20 cellular contexts compared by ENCODE assay signal in genomic region chr1:62809788-62810187, GRCh38. TPM values are rescaled to one million over a fixed set of nuclear protein-coding genes. Genes with fewer than 3 reads are reported as not detected.
DNase-seq lines count a peak whose midpoint lies in the region; ATAC-seq, FAIRE-seq and TF ChIP-seq lines count a peak whose summit lies in the region.
"Had no signal": no experiment of that assay in that cellular context is flagged by ENCODE, and none has a peak within 500 bp of the region (broad histone marks: within the 10 kb centered on the region; RNA-seq: fewer than 3 reads in every experiment).

No MANE protein-coding gene starts in this region.

- TF ChIP-seq CTCF in activated B cell treated with CpG ODN at 0.5 μM for 24 hours (IDR thresholded peaks at IDR 0.05) = no peak

- H3K4me1 Mint-ChIP-seq in activated B cell treated with CpG ODN at 0.5 μM for 24 hours = peaks cover 48% of the 10 kb centered on the region

- peaks cover 4% of the 10 kb centered on the region for H3K9me3 Mint-ChIP-seq in activated B cell treated with CpG ODN at 0.5 μM for 24 hours
- H3K9me3 Mint-ChIP-seq: stimulated activated naive CD8-positive, alpha-beta T cell treated with anti-CD3 and anti-CD28 coated beads, Interleukin-15, Interleukin-2, amounts not matched to agents 100 ng/mL and 50 ng/mL, for 24 hours had no signal

- CTCF ChIA-PET in activated B cell treated with CpG ODN at 0.5 μM for 24 hours (lab: Charles Lee) = interaction anchor here (1.0 kb wide), 1 partner anchor 8 kb away, joined by 4 read pairs; no protein-coding TSS in a partner anchor

- H3K36me3 Mint-ChIP-seq in activated B cell treated with CpG ODN at 0.5 μM for 24 hours (ENCODE audit: low read depth) = peaks cover 39% of the 10 kb centered on the region

- H3K4me3 Mint-ChIP-seq in activated B cell treated with CpG ODN at 0.5 μM for 24 hours = peak overlapping the region; percentile 24
- H3K4me3 Mint-ChIP-seq: naive thymus-derived CD4-positive, alpha-beta T cell; stimulated activated naive CD8-positive, alpha-beta T cell treated with anti-CD3 and anti-CD28 coated beads, Interleukin-15, Interleukin-2, amounts not matched to agents 100 ng/mL and 50 ng/mL, for 24 hours had no signal

- H3K27me3 Mint-ChIP-seq in activated B cell treated with CpG ODN at 0.5 μM for 24 hours = no peaks in the 10 kb centered on the region
- H3K27me3 Mint-ChIP-seq: naive thymus-derived CD4-positive, alpha-beta T cell; stimulated activated naive CD8-positive, alpha-beta T cell treated with anti-CD3 and anti-CD28 coated beads, Interleukin-15, Interleukin-2, amounts not matched to agents 100 ng/mL and 50 ng/mL, for 24 hours had no signal

- H3K27ac Mint-ChIP-seq in activated B cell treated with CpG ODN at 0.5 μM for 24 hours = peak overlapping the region; percentile 88
- H3K27ac Mint-ChIP-seq: stimulated activated naive CD8-positive, alpha-beta T cell treated with anti-CD3 and anti-CD28 coated beads, Interleukin-15, Interleukin-2, amounts not matched to agents 100 ng/mL and 50 ng/mL, for 24 hours had no signal

- in situ Hi-C loops in KBM-7 (cut with MboI; ENCODE audit: low pct_unique_long_range_greater_than_20kb, low sequenced_read_pairs) = no loop called here

- ATAC-seq in GM21526 (IDR thresholded peaks at IDR 0.05; ENCODE audit: low FRiP score, unreplicated experiment) (peak; percentile 46), HG03175 (IDR thresholded peaks at IDR 0.05; ENCODE audit: unreplicated experiment) (peak; percentile 46), activated B cell treated with CpG ODN at 0.5 μM for 24 hours (ENCODE audit: low read depth) (peak; percentile 59), GM19328 (IDR thresholded peaks at IDR 0.05; ENCODE audit: unreplicated experiment) (no peak)
- ATAC-seq: lower lobe of right lung; naive thymus-derived CD4-positive, alpha-beta T cell had no signal

- intact Hi-C loops in activated B cell treated with CpG ODN at 0.5 μM for 24 hours (cut with micrococcal nuclease) = loop anchor here (1.0 to 10.0 kb wide), 3 partner anchors 9 to 1085 kb away; partner anchors contain the start of gene ALG6

- POLR2A ChIA-PET in activated B cell treated with CpG ODN at 0.5 μM for 24 hours (lab: Charles Lee) = interaction anchor here (1.2 to 3.9 kb wide), 3 partner anchors 9 to 26 kb away, joined by 3 to 39 read pairs (median 22); partner anchors contain the start of gene ATG4C

- peak; percentile 72 for FAIRE-seq in GM12892 (lab: Jason Lieb, UNC)

- DNase-seq in GM12892 (ENCODE audit: insufficient read length) (no peak), activated B cell treated with CpG ODN at 0.5 μM for 24 hours (no peak), NCI-H2196 (lab: John Stamatoyannopoulos, UW; ENCODE audit: unreplicated experiment) (no peak), NCI-H526 (lab: John Stamatoyannopoulos, UW) (no peak), KBM-7 (no peak)
- DNase-seq: activated CD4-positive, alpha-beta T cell treated with anti-CD3 and anti-CD28 coated beads for 1 hour; activated CD8-positive, alpha-beta memory T cell treated with anti-CD3 and anti-CD28 coated beads, Interleukin-2, amount 50 U/mL, for 48 hours; activated naive CD4-positive, alpha-beta T cell treated with Interleukin-2 at 50 U/mL for 16 hours; colonic mucosa; HCEC 1CT; lower lobe of right lung; naive thymus-derived CD4-positive, alpha-beta T cell; NCI-H1048; NCI-H2227 treated with DMSO at 0.1 percent for 48 hours; SJCRH30; uterus had no signal

- no peak for TF ChIP-seq POLR2A in GM12892 (IDR thresholded peaks at IDR 0.05; ENCODE audit: low read depth, low read length)

RNA-seq across cellular contexts. Expression of gene ATG4C, which starts 25.9 kb away (rescaled TPM):
- 10.5 TPM for polyA plus RNA-seq in GM12892 (2012; ENCODE audit: missing spikeins)
- total RNA-seq in activated B cell treated with CpG ODN at 0.5 μM for 24 hours = 24.2 and 28.4 TPM in 2 replicates
